In genomic region chr7:107874097-107874496, GRCh38 we compare ENCODE assay signal across 1 cellular context.
TF ChIP-seq lines count a peak whose summit lies in the region.

No MANE protein-coding gene starts in this region.

TF ChIP-seq in HCT116, 20 proteins besides CTCF, POLR2A, EP300 and RAD21 (continued from another document):
- TF ChIP-seq ATF3 (IDR thresholded peaks at IDR 0.05) (no peak), SP1 (IDR thresholded peaks at IDR 0.05; ENCODE audit: low read depth) (no peak), ELF1 (IDR thresholded peaks at IDR 0.05; ENCODE audit: borderline replicate concordance, low read depth) (no peak), ZFX (IDR thresholded peaks at IDR 0.05) (no peak), TCF7L2 (IDR thresholded peaks at IDR 0.05; ENCODE audit: borderline replicate concordance, extremely low read depth, insufficient read depth, insufficient read length) (no peak), ZNF274 (IDR thresholded peaks at IDR 0.05; ENCODE audit: low read depth, low read length) (no peak), CBX3 (IDR thresholded peaks at IDR 0.05; ENCODE audit: low read depth) (no peak), YY1 (IDR thresholded peaks at IDR 0.05; ENCODE audit: extremely low read depth, insufficient replicate concordance, low read depth, low read length) (no peak)
